15 cellular contexts compared by ENCODE assay signal in genomic region chr20:5806457-5807263, GRCh38. TPM values are rescaled to one million over a fixed set of nuclear protein-coding genes. Genes with fewer than 3 reads are reported as not detected.
DNase-seq lines count a peak whose midpoint lies in the region; ATAC-seq and TF ChIP-seq lines count a peak whose summit lies in the region.
"Had no signal": no experiment of that assay in that cellular context is flagged by ENCODE, and none has a peak within 500 bp of the region (broad histone marks: within the 10 kb centered on the region; RNA-seq: fewer than 3 reads in every experiment).

No MANE protein-coding gene starts in this region.

- CTCF ChIA-PET in activated CD8-positive, alpha-beta T cell treated with anti-CD3 and anti-CD28 coated beads for 36 hours (lab: Charles Lee), result interaction anchor here (0.8 to 1.5 kb wide), 3 partner anchors 18 to 278 kb away, joined by 4 read pairs; no protein-coding TSS in a partner anchor
- CTCF ChIA-PET in activated CD8-positive, alpha-beta T cell treated with anti-CD3 and anti-CD28 coated beads, Interleukin-2, amount 10 ng/mL, durations not matched to agents 7 days and 5 days (lab: Charles Lee), result no interaction called here
- CTCF ChIA-PET in OCI-LY7 (lab: Charles Lee; ENCODE audit: unreplicated experiment), result no interaction called here

- H3K23ac ChIP-seq in mesenchymal stem cell (ENCODE audit: low read length in 2 of 2), result no peak overlapping the region

- H2BK12ac ChIP-seq in mesenchymal stem cell (ENCODE audit: low read length in 2 of 2), result peak overlapping the region in 1 of 2 experiments; percentile 56

- H3K27me3 Mint-ChIP-seq in activated CD8-positive, alpha-beta T cell treated with anti-CD3 and anti-CD28 coated beads for 36 hours, result no peaks in the 10 kb centered on the region
- no peaks in the 10 kb centered on the region for H3K27me3 Mint-ChIP-seq in activated CD8-positive, alpha-beta T cell treated with anti-CD3 and anti-CD28 coated beads, Interleukin-2, amount 10 ng/mL, durations not matched to agents 7 days and 5 days (ENCODE audit: low read depth)
- no peaks in the 10 kb centered on the region for H3K27me3 Mint-ChIP-seq in chondrocyte (ENCODE audit: low read depth)
- H3K27me3 Mint-ChIP-seq: stimulated activated memory B cell treated with anti-CD40 and anti-IgM and Interleukin-4, amounts not matched to agents 10 μg/mL and 1 μg/mL and 100 μg/mL, for 72 hours; T-cell had no signal

- H3K18ac ChIP-seq in mesenchymal stem cell (ENCODE audit: low read depth in 1 of 2, low read length in 2 of 2), result no peak overlapping the region

- H3K4me3 ChIP-seq in OCI-LY7 (ENCODE audit: low read depth, low read length, poor library complexity, severe bottlenecking), result no peak overlapping the region
- no peak overlapping the region for H3K4me3 ChIP-seq in mesenchymal stem cell (ENCODE audit: insufficient read depth in 1 of 2, low read depth in 1 of 2, low read length in 2 of 2)
- no peak overlapping the region for H3K4me3 ChIP-seq in prostate gland
- H3K4me3 ChIP-seq: HAP-1, mucosa of descending colon had no signal

- no peak overlapping the region for H3K27ac Mint-ChIP-seq in activated CD8-positive, alpha-beta T cell treated with anti-CD3 and anti-CD28 coated beads for 36 hours
- no peak overlapping the region for H3K27ac Mint-ChIP-seq in activated CD8-positive, alpha-beta T cell treated with anti-CD3 and anti-CD28 coated beads, Interleukin-2, amount 10 ng/mL, durations not matched to agents 7 days and 5 days
- no peak overlapping the region for H3K27ac Mint-ChIP-seq in chondrocyte (ENCODE audit: unreplicated experiment)
- H3K27ac Mint-ChIP-seq: stimulated activated memory B cell treated with anti-CD40 and anti-IgM and Interleukin-4, amounts not matched to agents 10 μg/mL and 1 μg/mL and 100 μg/mL, for 72 hours; T-cell had no signal

- no peaks in the 10 kb centered on the region for H3K9me2 ChIP-seq in OCI-LY7 (ENCODE audit: insufficient read depth, low read length)

- H3K4me1 ChIP-seq in OCI-LY7 (ENCODE audit: insufficient read depth, low read length, poor library complexity, severe bottlenecking) (peaks cover 85% of the 10 kb centered on the region), mesenchymal stem cell (ENCODE audit: control insufficient read depth, insufficient read depth, low read depth, low read length) (peaks cover 14% of the 10 kb centered on the region), prostate gland (replicated peaks) (no peaks in the 10 kb centered on the region)
- H3K4me1 ChIP-seq: HAP-1 had no signal

- no peak overlapping the region for H3K4me3 Mint-ChIP-seq in activated CD8-positive, alpha-beta T cell treated with anti-CD3 and anti-CD28 coated beads for 36 hours
- H3K4me3 Mint-ChIP-seq in activated CD8-positive, alpha-beta T cell treated with anti-CD3 and anti-CD28 coated beads, Interleukin-2, amount 10 ng/mL, durations not matched to agents 7 days and 5 days, result no peak overlapping the region
- no peak overlapping the region for H3K4me3 Mint-ChIP-seq in chondrocyte (ENCODE audit: unreplicated experiment)
- H3K4me3 Mint-ChIP-seq: stimulated activated memory B cell treated with anti-CD40 and anti-IgM and Interleukin-4, amounts not matched to agents 10 μg/mL and 1 μg/mL and 100 μg/mL, for 72 hours; T-cell had no signal

- H3K79me1 ChIP-seq in mesenchymal stem cell (replicated peaks; ENCODE audit: low read length, poor library complexity, severe bottlenecking), result no peaks in the 10 kb centered on the region

- H3K36me3 ChIP-seq in OCI-LY7 (ENCODE audit: insufficient read depth, low read length) (peaks cover 39% of the 10 kb centered on the region), mesenchymal stem cell (ENCODE audit: control insufficient read depth in 1 of 2, insufficient read depth in 2 of 2, low read depth in 1 of 2, low read length in 2 of 2) (no peaks in the 10 kb centered on the region), prostate gland (no peaks in the 10 kb centered on the region)
- H3K36me3 ChIP-seq: HAP-1 had no signal

- no peak for ATAC-seq in activated CD8-positive, alpha-beta T cell treated with anti-CD3 and anti-CD28 coated beads for 36 hours
- ATAC-seq in activated CD8-positive, alpha-beta T cell treated with anti-CD3 and anti-CD28 coated beads, Interleukin-2, amount 10 ng/mL, durations not matched to agents 7 days and 5 days, result no peak
- ATAC-seq: mucosa of descending colon; stimulated activated memory B cell treated with anti-CD40 and anti-IgM and Interleukin-4, amounts not matched to agents 10 μg/mL and 1 μg/mL and 100 μg/mL, for 72 hours; T-cell had no signal

- no peaks in the 10 kb centered on the region for H3K27me3 ChIP-seq in mesenchymal stem cell (ENCODE audit: control insufficient read depth in 1 of 2, insufficient read depth in 1 of 2, low read length in 2 of 2)
- H3K27me3 ChIP-seq in prostate gland (replicated peaks; ENCODE audit: insufficient read depth), result no peaks in the 10 kb centered on the region

- no peak for TF ChIP-seq POLR2A in prostate gland (IDR thresholded peaks at IDR 0.05)

- H4K20me1 ChIP-seq in OCI-LY7 (ENCODE audit: insufficient read depth, low read length), result no peaks in the 10 kb centered on the region

- WGBS in mesenchymal stem cell, result 91% methylated on average over 6 of the region's 7 CpGs
- 85% methylated on average over 7 of the region's 7 CpGs for WGBS in prostate gland

- peak overlapping the region; percentile 1 for H2BK15ac ChIP-seq in mesenchymal stem cell (ENCODE audit: low read depth, poor library complexity, severe bottlenecking)

- POLR2A ChIA-PET in activated CD8-positive, alpha-beta T cell treated with anti-CD3 and anti-CD28 coated beads for 36 hours (lab: Charles Lee), result no interaction called here
- POLR2A ChIA-PET in activated CD8-positive, alpha-beta T cell treated with anti-CD3 and anti-CD28 coated beads, Interleukin-2, amount 10 ng/mL, durations not matched to agents 7 days and 5 days (lab: Charles Lee), result no interaction called here
- POLR2A ChIA-PET in OCI-LY7 (lab: Charles Lee), result interaction anchor here (1.4 to 2.9 kb wide), 3 partner anchors 10 to 247 kb away, joined by 3 to 18 read pairs (median 3); no protein-coding TSS in a partner anchor

- TF ChIP-seq CTCF in activated CD8-positive, alpha-beta T cell treated with anti-CD3 and anti-CD28 coated beads for 36 hours (IDR thresholded peaks at IDR 0.05), result no peak
- TF ChIP-seq CTCF in OCI-LY7 (conservative IDR thresholded peaks at IDR 0.05; ENCODE audit: low read length), result peak; percentile 62
- TF ChIP-seq CTCF in chondrocyte (IDR thresholded peaks at IDR 0.05), result peak; percentile 18
- TF ChIP-seq CTCF in prostate gland (IDR thresholded peaks at IDR 0.05), result no peak

- H2AK5ac ChIP-seq in mesenchymal stem cell (ENCODE audit: low read length, severe bottlenecking), result peak overlapping the region; percentile 11

- H4K91ac ChIP-seq in mesenchymal stem cell (ENCODE audit: low read length), result no peak overlapping the region

- H3K4ac ChIP-seq in mesenchymal stem cell (ENCODE audit: low read depth in 1 of 2, low read length in 2 of 2), result no peak overlapping the region

- H3K36me3 Mint-ChIP-seq in activated CD8-positive, alpha-beta T cell treated with anti-CD3 and anti-CD28 coated beads for 36 hours (ENCODE audit: low read depth), result peaks cover 5% of the 10 kb centered on the region
- H3K36me3 Mint-ChIP-seq in activated CD8-positive, alpha-beta T cell treated with anti-CD3 and anti-CD28 coated beads, Interleukin-2, amount 10 ng/mL, durations not matched to agents 7 days and 5 days (ENCODE audit: low read depth), result no peaks in the 10 kb centered on the region
- peaks cover 1% of the 10 kb centered on the region for H3K36me3 Mint-ChIP-seq in chondrocyte (ENCODE audit: low read depth)

- no peaks in the 10 kb centered on the region for H3K4me1 Mint-ChIP-seq in activated CD8-positive, alpha-beta T cell treated with anti-CD3 and anti-CD28 coated beads for 36 hours (ENCODE audit: low read depth)
- no peaks in the 10 kb centered on the region for H3K4me1 Mint-ChIP-seq in activated CD8-positive, alpha-beta T cell treated with anti-CD3 and anti-CD28 coated beads, Interleukin-2, amount 10 ng/mL, durations not matched to agents 7 days and 5 days (ENCODE audit: low read depth)
- H3K4me1 Mint-ChIP-seq in chondrocyte (ENCODE audit: low read depth), result peaks cover 8% of the 10 kb centered on the region

- no peaks in the 10 kb centered on the region for H3K9me3 Mint-ChIP-seq in activated CD8-positive, alpha-beta T cell treated with anti-CD3 and anti-CD28 coated beads for 36 hours
- H3K9me3 Mint-ChIP-seq in activated CD8-positive, alpha-beta T cell treated with anti-CD3 and anti-CD28 coated beads, Interleukin-2, amount 10 ng/mL, durations not matched to agents 7 days and 5 days (ENCODE audit: insufficient read depth), result no peaks in the 10 kb centered on the region
- no peaks in the 10 kb centered on the region for H3K9me3 Mint-ChIP-seq in chondrocyte (ENCODE audit: low read depth)
- H3K9me3 Mint-ChIP-seq: stimulated activated memory B cell treated with anti-CD40 and anti-IgM and Interleukin-4, amounts not matched to agents 10 μg/mL and 1 μg/mL and 100 μg/mL, for 72 hours; T-cell had no signal

- no peak overlapping the region for H3K9ac ChIP-seq in mesenchymal stem cell (ENCODE audit: low read length)

- BruUV-seq in OCI-LY7 (replicated peaks; lab: Mats Ljungman, UMichigan), result no TSS peak

- H2AFZ ChIP-seq in OCI-LY7 (ENCODE audit: low read length) (no peak overlapping the region), mesenchymal stem cell (ENCODE audit: low read depth, low read length) (no peak overlapping the region)

- peaks cover 40% of the 10 kb centered on the region; the same call in 1 of the 2 replicates for H3K79me2 ChIP-seq in OCI-LY7 (ENCODE audit: insufficient read depth, low read depth, low read length)

- H3K27ac ChIP-seq in OCI-LY7 (ENCODE audit: low read depth, low read length, poor library complexity, severe bottlenecking), result peak overlapping the region; percentile 94
- H3K27ac ChIP-seq in mesenchymal stem cell (ENCODE audit: low read length, poor library complexity, severe bottlenecking), result no peak overlapping the region
- no peak overlapping the region for H3K27ac ChIP-seq in prostate gland

- intact Hi-C loops in activated CD8-positive, alpha-beta T cell treated with anti-CD3 and anti-CD28 coated beads for 36 hours (cut with micrococcal nuclease), result no loop called here
- intact Hi-C loops in OCI-LY7 (cut with micrococcal nuclease; ENCODE audit: unreplicated experiment), result no loop called here
- intact Hi-C loops in prostate gland (cut with DNase I), result no loop called here

- H3K9me3 ChIP-seq in OCI-LY7 (ENCODE audit: low read length) (no peaks in the 10 kb centered on the region), mesenchymal stem cell (ENCODE audit: control insufficient read depth, low read length) (no peaks in the 10 kb centered on the region), prostate gland (no peaks in the 10 kb centered on the region)
- H3K9me3 ChIP-seq: HAP-1, mucosa of descending colon had no signal

- no peak overlapping the region for H3K14ac ChIP-seq in mesenchymal stem cell (ENCODE audit: low read length in 2 of 2)

- peak overlapping the region; percentile 35 for H3K4me2 ChIP-seq in OCI-LY7 (ENCODE audit: low read length)
- H3K4me2 ChIP-seq in mesenchymal stem cell (ENCODE audit: low read length, poor library complexity, severe bottlenecking), result no peak overlapping the region

- no peak overlapping the region for H4K8ac ChIP-seq in mesenchymal stem cell (ENCODE audit: low read length)

- no peak overlapping the region for H2BK120ac ChIP-seq in mesenchymal stem cell (ENCODE audit: low read depth, low read length)

- DNase-seq in activated CD8-positive, alpha-beta T cell treated with anti-CD3 and anti-CD28 coated beads for 36 hours, result peak; percentile 23
- DNase-seq in activated CD8-positive, alpha-beta T cell treated with anti-CD3 and anti-CD28 coated beads, Interleukin-2, amount 10 ng/mL, durations not matched to agents 7 days and 5 days, result no peak
- DNase-seq in OCI-LY7 (ENCODE audit: low spot score) (no peak), chondrocyte (ENCODE audit: low spot score) (no peak), mesenchymal stem cell (no peak), NCI-H1048 (lab: John Stamatoyannopoulos, UW) (no peak), prostate gland (ENCODE audit: low spot score) (no peak), NAMALWA (ENCODE audit: low spot score) (no peak)
- DNase-seq: activated CD4-positive, alpha-beta T cell treated with anti-CD3 and anti-CD28 coated beads for 48 hours; activated effector memory CD4-positive, alpha-beta T cell treated with anti-CD3 and anti-CD28 coated beads, Interleukin-2, amount 50 U/mL, for 16 hours; mucosa of descending colon; NCI-H2081 treated with DMSO at 0.1 percent for 48 hours had no signal

- H2BK5ac ChIP-seq in mesenchymal stem cell (ENCODE audit: low read depth, low read length, poor library complexity, severe bottlenecking), result no peak overlapping the region

RNA-seq across cellular contexts. Expression of gene SHLD1, which starts 56.5 kb away (rescaled TPM):
- 1 to 10 TPM; 6.5 to 6.9 TPM for total RNA-seq in activated CD8-positive, alpha-beta T cell treated with anti-CD3 and anti-CD28 coated beads for 36 hours
- 1 to 10 TPM; 7.0 to 7.9 TPM for total RNA-seq in activated CD8-positive, alpha-beta T cell treated with anti-CD3 and anti-CD28 coated beads, Interleukin-2, amount 10 ng/mL, durations not matched to agents 7 days and 5 days
- total RNA-seq in OCI-LY7 (2014; rRNA removed; shearing (Covaris generic)), result 19.4 and 29.6 TPM in 2 replicates
- total RNA-seq in OCI-LY7 (2022) (31.2 and 31.5 TPM in 2 replicates), chondrocyte (3.1 to 3.6 TPM (median 3.1 TPM) in 3 replicates), prostate gland (10 to 100 TPM in 1 of 2 donors, 1 to 10 TPM in 1; 6.4 to 10.5 TPM)
- polyA plus RNA-seq in mesenchymal stem cell (2013, experiment 1 of 2), result 5.1 TPM
- polyA plus RNA-seq in mesenchymal stem cell (2013, experiment 2 of 2), result 5.0 TPM

Comparison
In these comparisons a context has a peak if more than half of its experiments do, and no peak if none do; other contexts are left out.
1. CTCF ChIP-seq: peak in OCI-LY7 (single experiment) and chondrocyte (single experiment); none in activated CD8-positive, alpha-beta T cell treated with anti-CD3 and anti-CD28 coated beads for 36 hours (single experiment) and prostate gland (0 of 4).